8 cellular contexts compared by ENCODE assay signal in genomic region chr18:77101410-77102245, GRCh38.
DNase-seq lines count a peak whose midpoint lies in the region; ATAC-seq and FAIRE-seq lines count a peak whose summit lies in the region.

No MANE protein-coding gene starts in this region.

- peak; percentile 98 for DNase-seq in SIG-M5 treated with dmso at 0.1 percent for 504 hours (lab: John Stamatoyannopoulos, UW; ENCODE audit: unreplicated experiment)
- DNase-seq in astrocyte of the hippocampus (ENCODE audit: low read depth, low spot score), result peak; percentile 96
- peak; percentile 99 for DNase-seq in kidney tubule cell (ENCODE audit: low spot score)
- DNase-seq in stimulated activated CD4-positive, alpha-beta T cell treated with anti-CD3 and anti-CD28 coated beads, TNF-alpha, amount 100 ng/mL, for 24 hours (ENCODE audit: low read depth in 3 of 3), result peak in 2 of 3 experiments; percentile 45 to 68
- no peak for DNase-seq in NCI-H1436 (lab: John Stamatoyannopoulos, UW)

- ATAC-seq in GM18907 (IDR thresholded peaks at IDR 0.05; ENCODE audit: unreplicated experiment), result peak; percentile 58
- ATAC-seq in HG03103 (IDR thresholded peaks at IDR 0.05; ENCODE audit: low read depth, unreplicated experiment), result peak; percentile 27

- FAIRE-seq in A204.1 (lab: Jason Lieb, UNC), result peak; percentile 99
